ENCODE assay signal across 9 cellular contexts in the genomic region with DNA sequence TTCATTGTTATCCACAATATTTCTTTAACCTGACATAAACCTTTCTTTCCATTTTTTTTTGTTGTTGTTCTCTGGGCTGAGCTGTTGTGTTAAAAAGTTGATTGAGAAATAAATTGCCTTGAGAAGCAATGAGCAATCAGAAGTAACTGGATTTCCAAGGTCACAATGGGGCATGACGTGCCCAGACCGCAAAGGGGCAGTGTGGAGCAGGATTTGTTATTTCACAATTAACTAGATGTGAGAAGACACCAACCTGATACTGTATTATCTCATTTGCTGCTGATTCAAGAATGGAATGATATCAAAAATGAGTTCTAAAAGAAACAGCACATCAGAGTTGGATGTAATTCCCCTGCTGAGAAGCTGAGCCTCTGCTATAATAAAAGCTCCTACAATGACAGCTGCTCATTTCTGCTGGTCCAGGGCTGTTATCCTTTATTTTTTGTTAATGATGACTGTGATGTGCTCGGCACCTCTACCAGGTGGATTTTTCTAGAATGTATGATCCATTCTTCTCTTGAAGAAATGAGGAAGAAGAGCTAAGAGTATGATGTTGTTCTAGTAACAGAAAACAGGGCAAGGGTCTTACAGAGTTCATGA. TPM values are rescaled to one million over a fixed set of nuclear protein-coding genes. Genes with fewer than 3 reads are reported as not detected.
DNase-seq lines count a peak whose midpoint lies in the region; ATAC-seq, FAIRE-seq and TF ChIP-seq lines count a peak whose summit lies in the region.
"Had no signal": no experiment of that assay in that cellular context is flagged by ENCODE, and none has a peak within 500 bp of the region (broad histone marks: within the 10 kb centered on the region; RNA-seq: fewer than 3 reads in every experiment).

No MANE protein-coding gene starts in this region.

- H3K4me3 ChIP-seq in PC-3 (ENCODE audit: low read length) = no peak overlapping the region
- no peak overlapping the region for H3K4me3 ChIP-seq in fibroblast of mammary gland (ENCODE audit: control insufficient read depth, low read depth, low read length)
- no peak overlapping the region for H3K4me3 ChIP-seq in small intestine (ENCODE audit: low read depth in 1 of 2, low read length in 2 of 2)

- H3K27ac ChIP-seq in PC-3 (ENCODE audit: low read length) (no peak overlapping the region), small intestine (ENCODE audit: low read depth in 1 of 2, low read length in 1 of 2) (no peak overlapping the region)

- no peaks in the 10 kb centered on the region for H3F3A ChIP-seq in PC-3 (ENCODE audit: low read length, unreplicated experiment)

- H3K79me2 ChIP-seq in PC-3 (ENCODE audit: low read length) = no peaks in the 10 kb centered on the region

- H3K4me3 Mint-ChIP-seq in Calu3 (ENCODE audit: low read depth, unreplicated experiment) = no peak overlapping the region

- no peak for FAIRE-seq in small intestine (lab: Jason Lieb, UNC)

- H3K36me3 Mint-ChIP-seq in Calu3 (ENCODE audit: insufficient read depth, unreplicated experiment) = no peaks in the 10 kb centered on the region

- CTCF ChIA-PET in Calu3 (lab: Charles Lee) = interaction anchor here (0.5 to 1.6 kb wide), 6 partner anchors 11 to 618 kb away, joined by 3 to 8 read pairs (median 3); no protein-coding TSS in a partner anchor
- CTCF ChIA-PET in PC-3 (lab: Charles Lee) = no interaction called here

- H3K27ac Mint-ChIP-seq in Calu3 (ENCODE audit: unreplicated experiment) = no peak overlapping the region

- H2AFZ ChIP-seq in PC-3 (ENCODE audit: low read length) = no peak overlapping the region

- no peaks in the 10 kb centered on the region for H3K27me3 Mint-ChIP-seq in Calu3 (ENCODE audit: unreplicated experiment)

- H3K4me2 ChIP-seq in PC-3 (ENCODE audit: low read length) = no peak overlapping the region

- 16 to 32% (median 24%) methylated on average over 3 of the region's 3 CpGs for WGBS in small intestine, 3 donors

- H3K4me1 ChIP-seq in PC-3 (ENCODE audit: insufficient read depth, low read length) = peaks cover 20% of the 10 kb centered on the region
- H3K4me1 ChIP-seq in small intestine (ENCODE audit: control insufficient read depth in 2 of 2, insufficient read depth in 1 of 2, low read depth in 1 of 2, low read length in 1 of 2) = no peaks in the 10 kb centered on the region

- POLR2A ChIA-PET in PC-3 (lab: Charles Lee; ENCODE audit: unreplicated experiment) = no interaction called here

- no peaks in the 10 kb centered on the region for H3K9me3 ChIP-seq in PC-3 (ENCODE audit: low read length)
- H3K9me3 ChIP-seq in small intestine (ENCODE audit: control insufficient read depth, low read depth) = no peaks in the 10 kb centered on the region

- H3K27me3 ChIP-seq in PC-3 (ENCODE audit: low read length) (no peaks in the 10 kb centered on the region), small intestine (ENCODE audit: control insufficient read depth in 2 of 2, insufficient read depth in 2 of 2, low read length in 2 of 2) (peaks cover 0 to 3% of the 10 kb centered on the region in 2 donors)

- H3K9me2 ChIP-seq in PC-3 (replicated peaks; ENCODE audit: low read length) = no peaks in the 10 kb centered on the region

- H3K36me3 ChIP-seq in PC-3 (ENCODE audit: low read depth, low read length) = no peaks in the 10 kb centered on the region
- no peaks in the 10 kb centered on the region for H3K36me3 ChIP-seq in small intestine (ENCODE audit: control insufficient read depth in 2 of 2, insufficient read depth in 2 of 2, low read length in 2 of 2)

- intact Hi-C loops in Calu3 (cut with micrococcal nuclease; ENCODE audit: unreplicated experiment) (loop anchor here (1.0 to 5.0 kb wide), 4 partner anchors 23 to 209 kb away; no protein-coding TSS in a partner anchor), PC-3 (cut with micrococcal nuclease) (loop anchor here (1.0 to 5.0 kb wide), 2 partner anchors 174 to 209 kb away; no protein-coding TSS in a partner anchor)

- peak; percentile 72 for ATAC-seq in GM19351 (IDR thresholded peaks at IDR 0.05; ENCODE audit: unreplicated experiment)
- ATAC-seq in PC-3 = peak; percentile 50
- ATAC-seq in GM19023 (IDR thresholded peaks at IDR 0.05; ENCODE audit: unreplicated experiment) = no peak
- ATAC-seq in GM18870 (IDR thresholded peaks at IDR 0.05; ENCODE audit: unreplicated experiment) = no peak

- peak; percentile 86 for TF ChIP-seq CTCF in Calu3 (IDR thresholded peaks at IDR 0.05; ENCODE audit: unreplicated experiment)
- peak; percentile 65 for TF ChIP-seq CTCF in PC-3 (conservative IDR thresholded peaks at IDR 0.05; ENCODE audit: low read depth, low read length)
- peak; percentile 63 for TF ChIP-seq CTCF in fibroblast of mammary gland (conservative IDR thresholded peaks at IDR 0.05; ENCODE audit: control insufficient read depth, insufficient read depth, low read depth, low read length)

- H4K20me1 ChIP-seq in PC-3 (ENCODE audit: low read length) = no peaks in the 10 kb centered on the region

- BruUV-seq in Calu3 (replicated peaks; lab: Mats Ljungman, UMichigan) (no TSS peak), PC-3 (replicated peaks; lab: Mats Ljungman, UMichigan) (no TSS peak)

- no peaks in the 10 kb centered on the region for H3K9me3 Mint-ChIP-seq in Calu3 (ENCODE audit: low read depth, unreplicated experiment)

- H3K9ac ChIP-seq in PC-3 (ENCODE audit: low read length) = no peak overlapping the region

- DNase-seq in Calu3 = peak; percentile 78
- peak; percentile 59 for DNase-seq in PC-3
- DNase-seq in fibroblast of mammary gland (ENCODE audit: low read depth) = peak; percentile 60
- peak; percentile 61 for DNase-seq in small intestine
- no peak for DNase-seq in cortex of kidney (lab: John Stamatoyannopoulos, UW)

- peaks cover 33% of the 10 kb centered on the region for H3K4me1 Mint-ChIP-seq in Calu3 (ENCODE audit: low read depth, unreplicated experiment)

RNA-seq across cellular contexts. Expression of a gene that starts 28.1 kb away (rescaled TPM):
- total RNA-seq in Calu3 (2022) (23.2 and 31.1 TPM in 2 replicates), PC-3 (2014; rRNA removed) (not detected in 2 replicates)
- 1 to 10 TPM in 1 of 3 donors, not detected in 2; 4.8 TPM for polyA plus RNA-seq in small intestine
- total RNA-seq: T-helper 2 cell treated with Interferon-gamma antibody and Interleukin-4, amounts not matched to agents 100 ng/mL and 5 ng/mL, for 36 hours had no signal

Comparison
In these comparisons a context has a peak if more than half of its experiments do, and no peak if none do; other contexts are left out.
1. ATAC-seq: peak in GM19351 (single experiment) and PC-3 (single experiment); none in GM19023 (single experiment) and GM18870 (single experiment).
2. RNA of a gene that starts 28.1 kb away (total RNA-seq): 23.2 to 31.1 TPM in Calu3; not detected in PC-3; every median in the first group is over 10 times any median in the second.
3. Peak in every context shown above with its lines, with median percentiles within 50 percentile points of each other: CTCF ChIP-seq.